Comparison of ENCODE assay signal across 13 cellular contexts in genomic region chr19:44725251-44725650, GRCh38. TPM values are rescaled to one million over a fixed set of nuclear protein-coding genes. Genes with fewer than 3 reads are reported as not detected.
A peak's percentile ranks its signal among the peaks of the same experiment; 100 is the strongest.
DNase-seq lines count a peak whose midpoint lies in the region; ATAC-seq and TF ChIP-seq lines count a peak whose summit lies in the region.
"Had no signal": no experiment of that assay in that cellular context is flagged by ENCODE, and none has a peak within 500 bp of the region (broad histone marks: within the 10 kb centered on the region; RNA-seq: fewer than 3 reads in every experiment).

No MANE protein-coding gene starts in this region.

- no peak overlapping the region for H4K8ac ChIP-seq in neuronal stem cell (ENCODE audit: low read depth, low read length)

- H2AFZ ChIP-seq in neuronal stem cell (ENCODE audit: low read length), result no peak overlapping the region

- ATAC-seq in Panc1, result peak; percentile 75
- peak; percentile 44 to 64 for ATAC-seq in left cardiac atrium
- ATAC-seq in HG02852 (IDR thresholded peaks at IDR 0.05; ENCODE audit: unreplicated experiment), result no peak

- DNase-seq in Caki2 (ENCODE audit: low read depth) (peak; percentile 92), Panc1 (ENCODE audit: low read depth, low spot score) (no peak), left cardiac atrium (peak; percentile 62), neuronal stem cell (ENCODE audit: low spot score) (no peak), lower leg skin (ENCODE audit: low spot score in 2 of 2) (no peak), CD1c-positive myeloid dendritic cell (ENCODE audit: extremely low spot score) (no peak)
- no peak for DNase-seq in activated CD4-positive, alpha-beta T cell treated with anti-CD3 and anti-CD28 coated beads, Interleukin-2, amount 50 U/mL, for 4 hours
- DNase-seq: activated effector memory CD4-positive, alpha-beta T cell treated with Interleukin-2 at 50 U/mL for 16 hours; Karpas-422 had no signal

- POLR2A ChIA-PET in Panc1 (lab: Charles Lee), result no interaction called here

- H3K27me3 ChIP-seq in Panc1 (ENCODE audit: control insufficient read depth, insufficient read depth, low read length) (no peaks in the 10 kb centered on the region), neuronal stem cell (ENCODE audit: control insufficient read depth in 3 of 3, insufficient read depth in 3 of 3, low read depth in 1 of 3, low read length in 3 of 3) (peaks cover 0 to 1% (median 0%) of the 10 kb centered on the region in 3 experiments)

- WGBS in neuronal stem cell (ENCODE audit: extremely low coverage in 2 of 2, insufficient read length in 2 of 2, insufficient replicate concordance in 1 of 2), 2 donors, result no CpG with 5 or more reads among the region's 18 CpGs
- WGBS in lower leg skin, 2 donors, result 16 to 29% methylated on average over 16 to 17 of the region's 18 CpGs

- H3K9ac ChIP-seq in neuronal stem cell (ENCODE audit: low read depth, low read length, poor library complexity), result no peak overlapping the region

- H2BK5ac ChIP-seq in neuronal stem cell (ENCODE audit: low read length), result no peak overlapping the region

- H3K9me3 ChIP-seq in Panc1 (ENCODE audit: control insufficient read depth, insufficient read depth, low read depth, low read length), result no peaks in the 10 kb centered on the region
- no peaks in the 10 kb centered on the region for H3K9me3 ChIP-seq in neuronal stem cell (replicated peaks in 1 of 2; ENCODE audit: control insufficient read depth in 2 of 2, insufficient read depth in 1 of 2, low read depth in 1 of 2, low read length in 2 of 2)

- no peak overlapping the region for H3K14ac ChIP-seq in neuronal stem cell (ENCODE audit: low read length)

- no peak overlapping the region for H4K91ac ChIP-seq in neuronal stem cell (ENCODE audit: low read depth, low read length, poor library complexity)

- no peak overlapping the region for H3K4me2 ChIP-seq in neuronal stem cell (ENCODE audit: insufficient read depth, low read length, poor library complexity, severe bottlenecking)

- BruUV-seq in Panc1 (replicated peaks; lab: Mats Ljungman, UMichigan), result no TSS peak

- H2BK120ac ChIP-seq in neuronal stem cell (ENCODE audit: low read depth, low read length), result no peak overlapping the region

- H3K36me3 ChIP-seq in Panc1 (ENCODE audit: control insufficient read depth, insufficient read depth, low read length), result no peaks in the 10 kb centered on the region
- H3K36me3 ChIP-seq in neuronal stem cell (replicated peaks in 1 of 2; ENCODE audit: control insufficient read depth in 2 of 2, insufficient read depth in 2 of 2, low read length in 2 of 2), result no peaks in the 10 kb centered on the region

- CTCF ChIA-PET in Panc1 (lab: Charles Lee), result interaction anchor here (0.6 to 3.0 kb wide), 5 partner anchors 17 to 178 kb away, joined by 6 to 34 read pairs (median 10); partner anchors contain the start of gene NECTIN2

- TF ChIP-seq CTCF in Panc1 (IDR thresholded peaks at IDR 0.05) (no peak), lower leg skin (IDR thresholded peaks at IDR 0.05) (no peak)

- H3K4me1 ChIP-seq in Panc1 (ENCODE audit: control insufficient read depth, insufficient read depth, low read length) (peaks cover 34% of the 10 kb centered on the region), neuronal stem cell (ENCODE audit: control insufficient read depth in 2 of 2, insufficient read depth in 1 of 2, low read depth in 1 of 2, low read length in 2 of 2) (peaks cover 0 to 4% of the 10 kb centered on the region in 2 donors)

- no peaks in the 10 kb centered on the region for H3K79me1 ChIP-seq in neuronal stem cell (ENCODE audit: low read depth, low read length)

- H3K4me3 ChIP-seq in Panc1 (ENCODE audit: low read depth in 2 of 2, low read length in 2 of 2), result no peak overlapping the region
- no peak overlapping the region for H3K4me3 ChIP-seq in neuronal stem cell (ENCODE audit: low read length in 2 of 2)
- H3K4me3 ChIP-seq in lower leg skin (ENCODE audit: low read depth, poor library complexity, severe bottlenecking), result no peak overlapping the region

- TF ChIP-seq POLR2A in lower leg skin (IDR thresholded peaks at IDR 0.05), result no peak

- peak overlapping the region; percentile 80 for H3K18ac ChIP-seq in neuronal stem cell (ENCODE audit: low read length)

- H3K23ac ChIP-seq in neuronal stem cell (ENCODE audit: low read depth, low read length, poor library complexity), result no peak overlapping the region

- H2BK15ac ChIP-seq in neuronal stem cell (ENCODE audit: low read length), result peak overlapping the region; percentile 30

- H3K4ac ChIP-seq in neuronal stem cell (ENCODE audit: low read length), result no peak overlapping the region

- peak overlapping the region; percentile 30 for H2BK12ac ChIP-seq in neuronal stem cell (ENCODE audit: low read length)

- H3K27ac ChIP-seq in Panc1 (ENCODE audit: low read length), result peak overlapping the region; percentile 81
- no peak overlapping the region for H3K27ac ChIP-seq in neuronal stem cell (replicated peaks; ENCODE audit: low read length)

- intact Hi-C loops in Panc1 (cut with micrococcal nuclease; ENCODE audit: unreplicated experiment), result loop anchor here (2.0 kb wide), 1 partner anchor 46 kb away; no protein-coding TSS in a partner anchor
- intact Hi-C loops in left cardiac atrium (cut with DNase I), result loop anchor here in 1 of 2 donors (10.0 kb wide), 1 partner anchor 120 kb away; the partner anchor contains the start of gene NECTIN2
- intact Hi-C loops in lower leg skin (cut with DNase I; ENCODE audit: low total_unique reads), result no loop called here

- H2AK5ac ChIP-seq in neuronal stem cell (ENCODE audit: low read depth, low read length), result peak overlapping the region; percentile 74

- in situ Hi-C loops in Caki2 (cut with HindIII; ENCODE audit: low pct_unique_long_range_greater_than_20kb, low sequenced_read_pairs) (no loop called here), Panc1 (cut with HindIII; ENCODE audit: low pct_unique_long_range_greater_than_20kb, low sequenced_read_pairs) (no loop called here)

RNA-seq across cellular contexts. Expression of gene BCL3, which starts 23.3 kb away (rescaled TPM):
- total RNA-seq in Caki2 (2014; rRNA removed; shearing (Covaris generic); ENCODE audit: low replicate concordance), result 0.95 and 4.2 TPM in 2 replicates
- total RNA-seq in Panc1 (2021; ENCODE audit: unreplicated experiment) (48.5 TPM), left cardiac atrium (10 to 100 TPM; 22.6 to 65.0 TPM), lower leg skin (10 to 100 TPM; 17.1 to 27.3 (median 19.0) TPM)
- 80.9 TPM for polyA plus RNA-seq in Panc1 (2012; ENCODE audit: insufficient read length)
- 1.8 TPM for polyA plus RNA-seq in neuronal stem cell (2013, experiment 1 of 2)
- 1.5 TPM for polyA plus RNA-seq in neuronal stem cell (2013, experiment 2 of 2)

RNA-seq across cellular contexts. Expression of gene CEACAM16, which starts 26.3 kb away (rescaled TPM):
- not detected in 2 replicates for total RNA-seq in Caki2 (2014; rRNA removed; shearing (Covaris generic); ENCODE audit: low replicate concordance)
- not detected for total RNA-seq in Panc1 (2021; ENCODE audit: unreplicated experiment)
- not detected for polyA plus RNA-seq in Panc1 (2012; ENCODE audit: insufficient read length)
- total RNA-seq in left cardiac atrium, result not detected
- polyA plus RNA-seq in neuronal stem cell (2013, experiment 1 of 2), result not detected
- polyA plus RNA-seq in neuronal stem cell (2013, experiment 2 of 2), result not detected
- total RNA-seq in lower leg skin, result not detected
- total RNA-seq: mammary epithelial cell, renal cortical epithelial cell, urinary bladder had no signal
- polyA plus RNA-seq: mammary epithelial cell, urinary bladder had no signal

RNA-seq across cellular contexts. Expression of gene CBLC, which starts 52.4 kb away (rescaled TPM):
- total RNA-seq in Caki2 (2014; rRNA removed; shearing (Covaris generic); ENCODE audit: low replicate concordance), result not detected in 2 replicates
- total RNA-seq in Panc1 (2021; ENCODE audit: unreplicated experiment), result 0.80 TPM
- 2.3 TPM for polyA plus RNA-seq in Panc1 (2012; ENCODE audit: insufficient read length)
- not detected for total RNA-seq in left cardiac atrium
- 0.42 TPM for polyA plus RNA-seq in neuronal stem cell (2013, experiment 1 of 2)
- 0.43 TPM for polyA plus RNA-seq in neuronal stem cell (2013, experiment 2 of 2)
- 10 to 100 TPM; 64.3 to 87.0 (median 75.6) TPM for total RNA-seq in lower leg skin

RNA-seq across cellular contexts. Expression of gene CEACAM19, which starts 54.0 kb away (rescaled TPM):
- not detected in 2 replicates for total RNA-seq in Caki2 (2014; rRNA removed; shearing (Covaris generic); ENCODE audit: low replicate concordance)
- total RNA-seq in Panc1 (2021; ENCODE audit: unreplicated experiment) (1.2 TPM), left cardiac atrium (1 to 10 TPM; 2.4 to 6.2 TPM), lower leg skin (10 to 100 TPM in 1 of 4 donors, 1 to 10 TPM in 3; 5.4 to 10.2 (median 8.0) TPM)
- 0.64 TPM for polyA plus RNA-seq in Panc1 (2012; ENCODE audit: insufficient read length)
- 2.2 TPM for polyA plus RNA-seq in neuronal stem cell (2013, experiment 1 of 2)
- 2.2 TPM for polyA plus RNA-seq in neuronal stem cell (2013, experiment 2 of 2)

Comparison
In these comparisons a context has a peak if more than half of its experiments do, and no peak if none do; other contexts are left out.
1. DNase-seq: peak in Caki2 (single experiment) and left cardiac atrium (single experiment); none in Panc1 (single experiment), neuronal stem cell (single experiment), lower leg skin (0 of 2), CD1c-positive myeloid dendritic cell (single experiment) and activated CD4-positive, alpha-beta T cell treated with anti-CD3 and anti-CD28 coated beads, Interleukin-2, amount 50 U/mL, for 4 hours (0 of 2).
2. RNA of gene CBLC, which starts 52.4 kb away (total RNA-seq): 64.3 to 87.0 TPM in lower leg skin; 0.80 TPM in Panc1 (single experiment), not detected in left cardiac atrium and not detected in Caki2; every median in the first group is over 10 times any median in the second.